21 cellular contexts compared by ENCODE assay signal in the genomic region with DNA sequence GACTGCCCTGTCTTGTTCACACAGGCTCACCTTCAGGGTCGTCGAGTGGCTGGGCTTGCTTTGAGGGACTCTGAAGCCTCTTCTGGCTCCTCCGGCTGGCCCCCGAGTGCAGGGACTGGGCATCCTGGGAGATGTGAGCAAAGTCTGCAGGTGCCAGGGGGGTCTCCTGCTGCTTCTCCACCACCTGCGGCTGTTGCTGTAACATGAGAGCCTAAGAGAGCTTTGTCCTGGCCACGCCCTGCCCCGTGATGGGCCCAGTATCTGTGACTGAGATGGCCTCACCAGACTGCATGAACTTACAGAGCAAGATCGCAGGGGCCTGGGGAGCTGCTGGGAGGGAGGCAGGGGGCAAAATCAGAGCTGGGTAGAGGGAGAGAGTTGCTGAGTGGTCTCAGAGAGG. TPM values are rescaled to one million over a fixed set of nuclear protein-coding genes. Genes with fewer than 3 reads are reported as not detected.
A peak's percentile ranks its signal among the peaks of the same experiment; 100 is the strongest.
DNase-seq lines count a peak whose midpoint lies in the region; FAIRE-seq and TF ChIP-seq lines count a peak whose summit lies in the region.
"Had no signal": no experiment of that assay in that cellular context is flagged by ENCODE, and none has a peak within 500 bp of the region (broad histone marks: within the 10 kb centered on the region; RNA-seq: fewer than 3 reads in every experiment).

No MANE protein-coding gene starts in this region.

- peaks cover 7% of the 10 kb centered on the region for H3K9me3 Mint-ChIP-seq in Calu3 (ENCODE audit: low read depth, unreplicated experiment)

- TF ChIP-seq POLR2A in GM12892 (IDR thresholded peaks at IDR 0.05; ENCODE audit: low read depth, low read length) (no peak), breast epithelium (IDR thresholded peaks at IDR 0.05) (no peak)

- H3K4me1 ChIP-seq in HUES64 (ENCODE audit: insufficient read depth, low read length) (peaks cover 7% of the 10 kb centered on the region), trophoblast cell (ENCODE audit: control insufficient read depth in 1 of 2, insufficient read depth in 2 of 2, low read length in 2 of 2) (no peaks in the 10 kb centered on the region), breast epithelium (no peaks in the 10 kb centered on the region)
- H3K4me1 ChIP-seq: adrenal gland, gastrocnemius medialis, SJSA1 had no signal

- H4K12ac ChIP-seq in trophoblast cell (ENCODE audit: low read depth, low read length), result no peak overlapping the region

- FAIRE-seq in GM12892 (lab: Jason Lieb, UNC), result no peak
- FAIRE-seq: D721Med, TTC549 had no signal

- H3K9ac ChIP-seq in HUES64 (ENCODE audit: low read depth, low read length) (no peak overlapping the region), trophoblast cell (ENCODE audit: low read length) (no peak overlapping the region)

- H3K27me3 Mint-ChIP-seq in Calu3 (ENCODE audit: unreplicated experiment), result no peaks in the 10 kb centered on the region

- no peaks in the 10 kb centered on the region for H3K27me3 ChIP-seq in HUES64 (ENCODE audit: insufficient read depth, low read length)
- no peaks in the 10 kb centered on the region for H3K27me3 ChIP-seq in trophoblast cell (ENCODE audit: insufficient read depth, low read length)
- H3K27me3 ChIP-seq in breast epithelium, result no peaks in the 10 kb centered on the region
- H3K27me3 ChIP-seq: adrenal gland, gastrocnemius medialis, SJSA1 had no signal

- no peaks in the 10 kb centered on the region for H3K36me3 Mint-ChIP-seq in Calu3 (ENCODE audit: insufficient read depth, unreplicated experiment)

- H3K4me1 Mint-ChIP-seq in Calu3 (ENCODE audit: low read depth, unreplicated experiment), result peaks cover 21% of the 10 kb centered on the region
- H3K4me1 Mint-ChIP-seq: neural crest cell had no signal

- H3K4me3 Mint-ChIP-seq in Calu3 (ENCODE audit: low read depth, unreplicated experiment), result no peak overlapping the region
- H3K4me3 Mint-ChIP-seq: immature natural killer cell, neural crest cell had no signal

- no peak overlapping the region for H2BK120ac ChIP-seq in trophoblast cell (ENCODE audit: insufficient read depth, low read length, poor library complexity)

- peak overlapping the region; percentile 26; the same call in 1 of the 2 replicates for H3K27ac ChIP-seq in HUES64 (ENCODE audit: low read depth, low read length)
- H3K27ac ChIP-seq in trophoblast cell (ENCODE audit: low read depth, low read length), result no peak overlapping the region
- H3K27ac ChIP-seq in breast epithelium, result no peak overlapping the region
- H3K27ac ChIP-seq: adrenal gland, gastrocnemius medialis, SJSA1 had no signal

- no peak overlapping the region for H2BK5ac ChIP-seq in trophoblast cell (ENCODE audit: low read depth, low read length, poor library complexity)

- no peak overlapping the region for H2AK5ac ChIP-seq in trophoblast cell (ENCODE audit: low read length)

- H3K36me3 ChIP-seq in HUES64 (ENCODE audit: insufficient read depth, low read length), result no peaks in the 10 kb centered on the region
- H3K36me3 ChIP-seq in trophoblast cell (ENCODE audit: control insufficient read depth in 1 of 2, insufficient read depth in 2 of 2, low read length in 2 of 2), result no peaks in the 10 kb centered on the region
- no peaks in the 10 kb centered on the region for H3K36me3 ChIP-seq in breast epithelium
- H3K36me3 ChIP-seq: adrenal gland, gastrocnemius medialis, SJSA1 had no signal

- no peak overlapping the region for H3K18ac ChIP-seq in trophoblast cell (ENCODE audit: low read length)

- H3K23ac ChIP-seq in trophoblast cell (ENCODE audit: low read length), result no peak overlapping the region

- no TSS peak for BruUV-seq in Calu3 (replicated peaks; lab: Mats Ljungman, UMichigan)

- no peak overlapping the region for H2AFZ ChIP-seq in trophoblast cell (ENCODE audit: insufficient read depth, low read length, poor library complexity)

- H3K4me2 ChIP-seq in trophoblast cell (ENCODE audit: low read length), result no peak overlapping the region

- intact Hi-C loops in Calu3 (cut with micrococcal nuclease; ENCODE audit: unreplicated experiment), result no loop called here
- intact Hi-C loops in breast epithelium (cut with DNase I; ENCODE audit: low total_unique reads), result no loop called here

- 40% methylated on average over 8 of the region's 8 CpGs for WGBS in HUES64
- WGBS in trophoblast cell (ENCODE audit: extremely low coverage, insufficient coverage, insufficient read length), result no CpG with 5 or more reads among the region's 8 CpGs

- no peaks in the 10 kb centered on the region for H3K9me3 ChIP-seq in HUES64 (ENCODE audit: insufficient read depth, low read depth, low read length)
- H3K9me3 ChIP-seq in trophoblast cell (ENCODE audit: insufficient read depth, low read depth, low read length), result peaks cover 2% of the 10 kb centered on the region
- H3K9me3 ChIP-seq in breast epithelium, result no peaks in the 10 kb centered on the region
- H3K9me3 ChIP-seq: adrenal gland, gastrocnemius medialis, SJSA1 had no signal

- H3K14ac ChIP-seq in trophoblast cell (ENCODE audit: low read length), result no peak overlapping the region

- no peak for DNase-seq in Calu3
- DNase-seq in NCI-H526 (lab: John Stamatoyannopoulos, UW), result peak; percentile 30 to 69
- DNase-seq in iPS-NIHi11 (ENCODE audit: low spot score), result peak; percentile 50
- no peak for DNase-seq in trophoblast cell
- DNase-seq in retina, result no peak
- DNase-seq in GM12892 (ENCODE audit: insufficient read length), result no peak
- DNase-seq in breast epithelium (ENCODE audit: low spot score in 2 of 2), result no peak
- DNase-seq: activated CD4-positive, alpha-beta T cell treated with anti-CD3 and anti-CD28 coated beads, Interleukin-2, amount 50 U/mL, for 48 hours; adrenal gland; cerebellar nuclear complex; gastrocnemius medialis; immature natural killer cell; mammary epithelial cell; NCI-H187 treated with DMSO at 0.1 percent for 48 hours had no signal

- no peaks in the 10 kb centered on the region for H3K79me2 ChIP-seq in trophoblast cell (ENCODE audit: control insufficient read depth, insufficient read depth, low read length, poor library complexity)

- H3K4ac ChIP-seq in trophoblast cell (ENCODE audit: low read depth, low read length), result no peak overlapping the region

- H4K91ac ChIP-seq in trophoblast cell (ENCODE audit: low read depth, low read length), result no peak overlapping the region

- CTCF ChIA-PET in Calu3 (lab: Charles Lee), result no interaction called here

- H3K79me1 ChIP-seq in trophoblast cell (ENCODE audit: low read length), result no peaks in the 10 kb centered on the region

- TF ChIP-seq CTCF in Calu3 (IDR thresholded peaks at IDR 0.05; ENCODE audit: unreplicated experiment), result no peak
- no peak for TF ChIP-seq CTCF in breast epithelium (IDR thresholded peaks at IDR 0.05)

- no peak overlapping the region for H2BK12ac ChIP-seq in trophoblast cell (ENCODE audit: low read length)

- H3K4me3 ChIP-seq in HUES64 (ENCODE audit: low read length) (no peak overlapping the region), trophoblast cell (ENCODE audit: low read depth, low read length) (no peak overlapping the region), breast epithelium (no peak overlapping the region)
- H3K4me3 ChIP-seq: adrenal gland, gastrocnemius medialis, SJSA1 had no signal

- no peak overlapping the region for H4K8ac ChIP-seq in trophoblast cell (ENCODE audit: low read depth, low read length)

- peak overlapping the region; percentile 13 for H3K27ac Mint-ChIP-seq in Calu3 (ENCODE audit: unreplicated experiment)
- H3K27ac Mint-ChIP-seq: immature natural killer cell had no signal

RNA-seq across cellular contexts. Expression of a gene that starts 12.5 kb away (rescaled TPM):
- total RNA-seq in Calu3 (2022), result 3.2 and 9.3 TPM in 2 replicates
- polyA plus RNA-seq in HUES64 (2013, experiment 1 of 2), result 0.60 TPM
- polyA plus RNA-seq in HUES64 (2013, experiment 2 of 2), result 0.82 TPM
- polyA plus RNA-seq in trophoblast cell (2013), result 0.08 TPM in 1 of 2 replicates, not detected in the other
- not detected for polyA plus RNA-seq in GM12892 (2012; ENCODE audit: missing spikeins)
- total RNA-seq in breast epithelium, result under 1 TPM in 1 of 3 donors, not detected in 2; 0.33 TPM
- total RNA-seq: H4, mammary epithelial cell, neural crest cell, SJSA1, temporal lobe had no signal
- polyA plus RNA-seq: immature natural killer cell had no signal

RNA-seq across cellular contexts. Expression of a gene that starts 21.8 kb away (rescaled TPM):
- total RNA-seq in Calu3 (2022) (122 and 136 TPM in 2 replicates), breast epithelium (1 to 10 TPM in 2 of 3 donors, under 1 TPM in 1; 0.66 to 4.3 (median 1.3) TPM)
- 95.2 TPM for polyA plus RNA-seq in HUES64 (2013, experiment 1 of 2)
- 107 TPM for polyA plus RNA-seq in HUES64 (2013, experiment 2 of 2)
- polyA plus RNA-seq in trophoblast cell (2013), result 62.6 and 68.6 TPM in 2 replicates
- 25.4 TPM for polyA plus RNA-seq in GM12892 (2012; ENCODE audit: missing spikeins)

RNA-seq across cellular contexts. Expression of a gene that starts 54.3 kb away (rescaled TPM):
- total RNA-seq in Calu3 (2022) (not detected in 2 replicates), breast epithelium (under 1 TPM in 2 of 3 donors, not detected in 1; 0.16 to 0.33 TPM)
- polyA plus RNA-seq in HUES64 (2013, experiment 1 of 2), result 0.50 TPM
- 0.63 TPM for polyA plus RNA-seq in HUES64 (2013, experiment 2 of 2)
- polyA plus RNA-seq in trophoblast cell (2013), result not detected in 2 replicates
- polyA plus RNA-seq in GM12892 (2012; ENCODE audit: missing spikeins), result not detected
- total RNA-seq: H4, mammary epithelial cell, neural crest cell, SJSA1 had no signal
- polyA plus RNA-seq: immature natural killer cell, mammary epithelial cell had no signal

RNA-seq across cellular contexts. Expression of a gene that starts 59.2 kb away (rescaled TPM):
- 152 and 155 TPM in 2 replicates for total RNA-seq in Calu3 (2022)
- polyA plus RNA-seq in HUES64 (2013, experiment 1 of 2), result 57.4 TPM
- 48.9 TPM for polyA plus RNA-seq in HUES64 (2013, experiment 2 of 2)
- 58.4 and 61.3 TPM in 2 replicates for polyA plus RNA-seq in trophoblast cell (2013)
- 57.2 TPM for polyA plus RNA-seq in GM12892 (2012; ENCODE audit: missing spikeins)
- 10 to 100 TPM; 29.5 to 41.8 (median 41.3) TPM for total RNA-seq in breast epithelium

RNA-seq across cellular contexts. Expression of a gene that starts 59.4 kb away (rescaled TPM):
- total RNA-seq in Calu3 (2022) (28.0 and 30.6 TPM in 2 replicates), breast epithelium (10 to 100 TPM; 10.4 to 18.6 (median 10.5) TPM)
- 22.7 TPM for polyA plus RNA-seq in HUES64 (2013, experiment 1 of 2)
- polyA plus RNA-seq in HUES64 (2013, experiment 2 of 2), result 22.4 TPM
- 13.6 and 14.1 TPM in 2 replicates for polyA plus RNA-seq in trophoblast cell (2013)
- polyA plus RNA-seq in GM12892 (2012; ENCODE audit: missing spikeins), result 15.4 TPM

Comparison
In these comparisons a context has a peak if more than half of its experiments do, and no peak if none do; other contexts are left out.
1. DNase-seq: peak in NCI-H526 (2 of 2) and iPS-NIHi11 (single experiment); none in Calu3 (single experiment), trophoblast cell (0 of 2), retina (single experiment), GM12892 (single experiment) and breast epithelium (0 of 2).
2. RNA of a gene that starts 21.8 kb away (total RNA-seq): 122 to 136 TPM in Calu3; 0.66 to 4.3 TPM in breast epithelium; every median in the first group is over 10 times any median in the second.